ENCODE assay signal across 9 cellular contexts in genomic region chr2:27720004-27720551, GRCh38. TPM values are rescaled to one million over a fixed set of nuclear protein-coding genes. Genes with fewer than 3 reads are reported as not detected.
DNase-seq lines count a peak whose midpoint lies in the region; ATAC-seq and TF ChIP-seq lines count a peak whose summit lies in the region.
"Had no signal": no experiment of that assay in that cellular context is flagged by ENCODE, and none has a peak within 500 bp of the region (broad histone marks: within the 10 kb centered on the region; RNA-seq: fewer than 3 reads in every experiment).

No MANE protein-coding gene starts in this region.

- H3K14ac ChIP-seq in trophoblast cell (ENCODE audit: low read length) = no peak overlapping the region

- no peak overlapping the region for H3K23ac ChIP-seq in trophoblast cell (ENCODE audit: low read length)

- intact Hi-C loops in Calu3 (cut with micrococcal nuclease; ENCODE audit: unreplicated experiment) = loop anchor here (5.0 kb wide), 1 partner anchor 677 kb away; no protein-coding TSS in a partner anchor

- peaks cover 5 to 10% of the 10 kb centered on the region in 2 experiments for H3K4me1 ChIP-seq in trophoblast cell (ENCODE audit: control insufficient read depth in 1 of 2, insufficient read depth in 2 of 2, low read length in 2 of 2)

- no peaks in the 10 kb centered on the region for H3K27me3 Mint-ChIP-seq in Calu3 (ENCODE audit: unreplicated experiment)

- H3K4me3 ChIP-seq in astrocyte of the cerebellum (ENCODE audit: low read depth, low read length) (no peak overlapping the region), trophoblast cell (ENCODE audit: low read depth, low read length) (no peak overlapping the region)

- H3K18ac ChIP-seq in trophoblast cell (ENCODE audit: low read length) = no peak overlapping the region

- H3K36me3 Mint-ChIP-seq in Calu3 (ENCODE audit: insufficient read depth, unreplicated experiment) = peaks cover 10% of the 10 kb centered on the region

- no peak overlapping the region for H3K4ac ChIP-seq in trophoblast cell (ENCODE audit: low read depth, low read length)

- TF ChIP-seq CTCF in Calu3 (IDR thresholded peaks at IDR 0.05; ENCODE audit: unreplicated experiment) (no peak), astrocyte of the cerebellum (IDR thresholded peaks at IDR 0.05; ENCODE audit: low read depth, low read length, missing control alignments) (no peak), GM13977 (IDR thresholded peaks at IDR 0.05; ENCODE audit: extremely low read depth, insufficient read depth, missing control alignments) (no peak)

- peak overlapping the region; percentile 28 for H3K27ac Mint-ChIP-seq in Calu3 (ENCODE audit: unreplicated experiment)

- no peaks in the 10 kb centered on the region for H3K36me3 ChIP-seq in trophoblast cell (ENCODE audit: control insufficient read depth in 1 of 2, insufficient read depth in 2 of 2, low read length in 2 of 2)

- WGBS in trophoblast cell (ENCODE audit: extremely low coverage, insufficient coverage, insufficient read length) = no CpG with 5 or more reads among the region's 7 CpGs

- no peak overlapping the region for H3K27ac ChIP-seq in trophoblast cell (ENCODE audit: low read depth, low read length)
- H3K27ac ChIP-seq: HL-60 had no signal

- H3K9ac ChIP-seq in trophoblast cell (ENCODE audit: low read length) = no peak overlapping the region

- H3K9me3 ChIP-seq in trophoblast cell (ENCODE audit: insufficient read depth, low read depth, low read length) = no peaks in the 10 kb centered on the region

- in situ Hi-C loops in astrocyte of the cerebellum (cut with HindIII; ENCODE audit: low sequenced_read_pairs) (no loop called here), GM13977 (cut with MboI; ENCODE audit: low pct_unique_long_range_greater_than_20kb, low sequenced_read_pairs, unreplicated experiment) (no loop called here)

- peak overlapping the region; percentile 16 for H4K12ac ChIP-seq in trophoblast cell (ENCODE audit: low read depth, low read length)

- ATAC-seq in HG02642 (IDR thresholded peaks at IDR 0.05; ENCODE audit: poor library complexity, unreplicated experiment) = no peak
- ATAC-seq in HG02571 (IDR thresholded peaks at IDR 0.05; ENCODE audit: unreplicated experiment) = no peak
- no peak for ATAC-seq in HG02759 (IDR thresholded peaks at IDR 0.05; ENCODE audit: unreplicated experiment)

- peaks cover 2% of the 10 kb centered on the region for H3K79me2 ChIP-seq in trophoblast cell (ENCODE audit: control insufficient read depth, insufficient read depth, low read length, poor library complexity)

- H3K9me3 Mint-ChIP-seq in Calu3 (ENCODE audit: low read depth, unreplicated experiment) = no peaks in the 10 kb centered on the region

- H3K4me1 Mint-ChIP-seq in Calu3 (ENCODE audit: low read depth, unreplicated experiment) = peaks cover 38% of the 10 kb centered on the region

- H2AFZ ChIP-seq in trophoblast cell (ENCODE audit: insufficient read depth, low read length, poor library complexity) = no peak overlapping the region

- H3K4me2 ChIP-seq in trophoblast cell (ENCODE audit: low read length) = no peak overlapping the region

- H3K4me3 Mint-ChIP-seq in Calu3 (ENCODE audit: low read depth, unreplicated experiment) = no peak overlapping the region

- H2BK120ac ChIP-seq in trophoblast cell (ENCODE audit: insufficient read depth, low read length, poor library complexity) = no peak overlapping the region

- peak; percentile 81 for DNase-seq in Calu3
- DNase-seq in astrocyte of the cerebellum (ENCODE audit: low read depth) = peak; percentile 68
- DNase-seq in trophoblast cell = peak; percentile 67 to 68
- DNase-seq in GM13977 (ENCODE audit: low spot score) = no peak

- no peak overlapping the region for H2BK12ac ChIP-seq in trophoblast cell (ENCODE audit: low read length)

- no peak overlapping the region for H2AK5ac ChIP-seq in trophoblast cell (ENCODE audit: low read length)

- H3K79me1 ChIP-seq in trophoblast cell (ENCODE audit: low read length) = peaks cover 7% of the 10 kb centered on the region

- no TSS peak for BruUV-seq in Calu3 (replicated peaks; lab: Mats Ljungman, UMichigan)

- no peak overlapping the region for H2BK5ac ChIP-seq in trophoblast cell (ENCODE audit: low read depth, low read length, poor library complexity)

- CTCF ChIA-PET in Calu3 (lab: Charles Lee) = interaction anchor here (0.7 to 1.0 kb wide), 2 partner anchors 9 to 47 kb away, joined by 3 read pairs; no protein-coding TSS in a partner anchor

- no peak overlapping the region for H4K91ac ChIP-seq in trophoblast cell (ENCODE audit: low read depth, low read length)

- H4K8ac ChIP-seq in trophoblast cell (ENCODE audit: low read depth, low read length) = no peak overlapping the region

- H3K27me3 ChIP-seq in trophoblast cell (ENCODE audit: insufficient read depth, low read length) = no peaks in the 10 kb centered on the region

TF ChIP-seq in PFSK-1, 5 proteins besides CTCF, POLR2A, EP300 and RAD21:
- 0 out of 4 replicates have a peak, but pooled peaks of 1 of the 2 experiments have one; percentile 10 for TF ChIP-seq REST (IDR thresholded peaks at IDR 0.05; ENCODE audit: insufficient read depth in 1 of 2, low read depth in 2 of 2, low read length in 2 of 2)
- peak; percentile 44 for TF ChIP-seq FOXP2 (optimal IDR thresholded peaks at IDR 0.05; ENCODE audit: borderline replicate concordance, extremely low read depth, extremely low read length, insufficient read depth)
- no peak for TF ChIP-seq POLR2AphosphoS5 (IDR thresholded peaks at IDR 0.05; ENCODE audit: low read depth, low read length)
- TF ChIP-seq SIN3A (IDR thresholded peaks at IDR 0.05; ENCODE audit: borderline replicate concordance, insufficient read depth, low read length) = no peak
- no peak for TF ChIP-seq TAF1 (IDR thresholded peaks at IDR 0.05; ENCODE audit: borderline replicate concordance, insufficient read depth, low read length)

RNA-seq across cellular contexts. Expression of gene MRPL33, which starts 51.4 kb away (rescaled TPM):
- 75.8 and 82.9 TPM in 2 replicates for total RNA-seq in Calu3 (2022)
- 33.5 TPM for polyA plus RNA-seq in PFSK-1 (2012; ENCODE audit: insufficient read length, low read depth)
- 276 and 290 TPM in 2 replicates for polyA plus RNA-seq in trophoblast cell (2013)

RNA-seq across cellular contexts. Expression of gene SLC4A1AP, which starts 56.4 kb away (rescaled TPM):
- total RNA-seq in Calu3 (2022) = 24.2 and 27.8 TPM in 2 replicates
- polyA plus RNA-seq in PFSK-1 (2012; ENCODE audit: insufficient read length, low read depth) = 22.1 TPM
- polyA plus RNA-seq in trophoblast cell (2013) = 22.4 and 23.3 TPM in 2 replicates

RNA-seq across cellular contexts. Expression of gene SUPT7L, which starts 56.7 kb away (rescaled TPM):
- total RNA-seq in Calu3 (2022) = 33.0 and 35.5 TPM in 2 replicates
- 26.6 TPM for polyA plus RNA-seq in PFSK-1 (2012; ENCODE audit: insufficient read length, low read depth)
- polyA plus RNA-seq in trophoblast cell (2013) = 28.1 and 28.7 TPM in 2 replicates
